In genomic region chr1:156095906-156096508, GRCh38 we compare ENCODE assay signal across 1 cellular context.
TF ChIP-seq lines count a peak whose summit lies in the region.

No MANE protein-coding gene starts in this region.

TF ChIP-seq in H1, 55 proteins besides CTCF, POLR2A, EP300 and RAD21:
- TF ChIP-seq GABPA (IDR thresholded peaks at IDR 0.05; ENCODE audit: borderline replicate concordance, insufficient read depth, low read length) (no peak), SIN3A (conservative IDR thresholded peaks at IDR 0.05 in 1 of 2, IDR thresholded peaks at IDR 0.05 in 1 of 2; ENCODE audit: low read depth in 1 of 2, low read length in 2 of 2) (no peak), NANOG (IDR thresholded peaks at IDR 0.05; ENCODE audit: insufficient read depth, low read depth, low read length, poor library complexity, severe bottlenecking) (no peak), NRF1 (IDR thresholded peaks at IDR 0.05; ENCODE audit: low read depth, low read length) (no peak), JUN (IDR thresholded peaks at IDR 0.05; ENCODE audit: low read depth, low read length) (no peak), CEBPB (IDR thresholded peaks at IDR 0.05; ENCODE audit: low read depth, low read length) (no peak), ASH2L (IDR thresholded peaks at IDR 0.05; ENCODE audit: low read length) (no peak), TAF1 (IDR thresholded peaks at IDR 0.05; ENCODE audit: low read depth, low read length) (no peak), BACH1 (IDR thresholded peaks at IDR 0.05; ENCODE audit: low read length) (no peak), YY1 (IDR thresholded peaks at IDR 0.05; ENCODE audit: low read depth, low read length) (no peak), SAP30 (IDR thresholded peaks at IDR 0.05; ENCODE audit: insufficient read depth, insufficient replicate concordance, low read length) (no peak), EZH2 (IDR thresholded peaks at IDR 0.05; ENCODE audit: low read depth, low read length, severe bottlenecking) (no peak)
TF ChIP-seq in H1: peak in this region for 0.
